In genomic region chr17:77439382-77440013, GRCh38 we compare ENCODE assay signal across 8 cellular contexts.
DNase-seq lines count a peak whose midpoint lies in the region; ATAC-seq lines count a peak whose summit lies in the region.

No MANE protein-coding gene starts in this region.

- peak overlapping the region; percentile 92 for H3K27ac Mint-ChIP-seq in memory B cell

- ATAC-seq in memory B cell (ENCODE audit: low read depth), result no peak
- ATAC-seq in GM18520 (IDR thresholded peaks at IDR 0.05; ENCODE audit: unreplicated experiment), result no peak
- ATAC-seq in HG03280 (IDR thresholded peaks at IDR 0.05; ENCODE audit: unreplicated experiment), result no peak

- H3K36me3 Mint-ChIP-seq in memory B cell, result no peaks in the 10 kb centered on the region

- H3K9me3 Mint-ChIP-seq in memory B cell, result no peaks in the 10 kb centered on the region

- H3K27me3 Mint-ChIP-seq in memory B cell, result no peaks in the 10 kb centered on the region

- peak overlapping the region; percentile 43 for H3K4me3 Mint-ChIP-seq in memory B cell

- peaks cover 47% of the 10 kb centered on the region for H3K4me1 Mint-ChIP-seq in memory B cell

- peak; percentile 47 for DNase-seq in stimulated activated CD4-positive, alpha-beta T cell treated with anti-CD3 and anti-CD28 coated beads, Interleukin-15, amount 100 ng/mL, for 24 hours
- DNase-seq in stimulated activated CD4-positive, alpha-beta T cell treated with anti-CD3 and anti-CD28 coated beads, Interleukin-1b, Interleukin-23, amount 100 ng/mL, for 48 hours, result no peak
- DNase-seq in activated CD8-positive, alpha-beta memory T cell treated with anti-CD3 and anti-CD28 coated beads, Interleukin-2, amount 50 U/mL, for 48 hours, result peak; percentile 70
- DNase-seq in memory B cell (ENCODE audit: low spot score in 2 of 2) (no peak), OCI-M2 (lab: John Stamatoyannopoulos, UW; ENCODE audit: unreplicated experiment) (no peak), iPS-NIHi11 (ENCODE audit: low spot score) (no peak)

Comparison
In these comparisons a context has a peak if more than half of its experiments do, and no peak if none do; other contexts are left out.
1. DNase-seq: peak in stimulated activated CD4-positive, alpha-beta T cell treated with anti-CD3 and anti-CD28 coated beads, Interleukin-15, amount 100 ng/mL, for 24 hours (single experiment) and activated CD8-positive, alpha-beta memory T cell treated with anti-CD3 and anti-CD28 coated beads, Interleukin-2, amount 50 U/mL, for 48 hours (single experiment); none in stimulated activated CD4-positive, alpha-beta T cell treated with anti-CD3 and anti-CD28 coated beads, Interleukin-1b, Interleukin-23, amount 100 ng/mL, for 48 hours (single experiment), memory B cell (0 of 2), OCI-M2 (single experiment) and iPS-NIHi11 (single experiment).